ENCODE assay signal across 8 cellular contexts in the genomic region with DNA sequence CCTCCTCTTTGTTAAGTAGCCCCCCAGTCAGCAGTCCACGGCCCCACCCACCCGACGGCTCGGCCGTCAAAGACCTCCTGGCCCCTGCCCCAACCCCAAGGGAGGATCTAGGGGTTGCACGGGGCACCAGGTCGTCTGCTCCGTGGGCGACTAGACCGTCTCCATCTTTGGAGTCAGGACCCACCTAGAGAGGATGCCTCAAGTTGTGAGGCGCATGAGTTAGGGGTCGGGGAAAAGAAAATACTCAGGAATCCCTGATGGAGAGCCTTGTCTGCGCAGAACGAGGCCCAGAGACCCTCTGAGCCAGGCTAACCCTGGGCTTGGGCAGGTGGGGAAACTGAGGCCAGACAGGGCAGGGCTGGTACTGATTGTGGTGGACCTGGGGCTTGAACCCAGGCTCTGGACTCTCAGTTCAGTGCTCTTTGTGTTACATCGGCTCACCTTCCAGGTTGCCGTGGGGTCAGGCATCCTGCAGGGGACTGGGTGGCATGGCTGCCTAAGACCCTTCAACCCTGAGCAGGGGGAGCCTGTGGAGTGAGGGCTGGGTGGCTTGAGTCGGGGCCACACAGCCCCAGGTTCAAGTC. TPM values are rescaled to one million over a fixed set of nuclear protein-coding genes. Genes with fewer than 3 reads are reported as not detected.
A peak's percentile ranks its signal among the peaks of the same experiment; 100 is the strongest.
DNase-seq lines count a peak whose midpoint lies in the region; ATAC-seq and TF ChIP-seq lines count a peak whose summit lies in the region.

No MANE protein-coding gene starts in this region.

- peak overlapping the region; percentile 82 for H3K4me3 ChIP-seq in left ventricle myocardium inferior
- H3K4me3 ChIP-seq in cardiac fibroblast (replicated peaks in 1 of 2; ENCODE audit: low read depth in 2 of 2, low read length in 2 of 2), result peak overlapping the region; percentile 52 to 64
- peak overlapping the region; percentile 50 to 59 for H3K4me3 ChIP-seq in muscle layer of colon (ENCODE audit: low read depth in 1 of 2, low read length in 2 of 2)

- H3K27me3 ChIP-seq in left ventricle myocardium inferior (ENCODE audit: low read depth) (no peaks in the 10 kb centered on the region), muscle layer of colon (ENCODE audit: control insufficient read depth in 1 of 2, insufficient read depth in 2 of 2, low read length in 2 of 2) (no peaks in the 10 kb centered on the region)

- peaks cover 7% of the 10 kb centered on the region for H3K4me1 ChIP-seq in left ventricle myocardium inferior
- peaks cover 6% of the 10 kb centered on the region for H3K4me1 ChIP-seq in muscle layer of colon (ENCODE audit: insufficient read depth, low read length)

- no peaks in the 10 kb centered on the region for H3K36me3 ChIP-seq in left ventricle myocardium inferior
- no peaks in the 10 kb centered on the region for H3K36me3 ChIP-seq in muscle layer of colon (ENCODE audit: insufficient read depth, low read length)

- intact Hi-C loops in left ventricle myocardium inferior (cut with micrococcal nuclease) (no loop called here), left cardiac atrium (cut with DNase I) (no loop called here)

- no peaks in the 10 kb centered on the region for H3K9me3 ChIP-seq in left ventricle myocardium inferior (replicated peaks)
- H3K9me3 ChIP-seq in muscle layer of colon (ENCODE audit: low read length), result no peaks in the 10 kb centered on the region

- no peak overlapping the region for H3K9ac ChIP-seq in muscle layer of colon (ENCODE audit: low read length)

- TF ChIP-seq CTCF in left ventricle myocardium inferior (IDR thresholded peaks at IDR 0.05; ENCODE audit: borderline replicate concordance) (no peak), cardiac fibroblast (IDR thresholded peaks at IDR 0.05; ENCODE audit: low read depth, low read length) (no peak)

- no peak overlapping the region for H3K27ac ChIP-seq in left ventricle myocardium inferior (replicated peaks)
- no peak overlapping the region for H3K27ac ChIP-seq in muscle layer of colon (ENCODE audit: low read depth, low read length)

- no peak for ATAC-seq in left cardiac atrium
- no peak for ATAC-seq in GM21786 (IDR thresholded peaks at IDR 0.05; ENCODE audit: unreplicated experiment)
- no peak for ATAC-seq in HG03460 (IDR thresholded peaks at IDR 0.05; ENCODE audit: unreplicated experiment)

- DNase-seq in left ventricle myocardium inferior, result no peak
- DNase-seq in left cardiac atrium, result no peak
- no peak for DNase-seq in cardiac fibroblast (ENCODE audit: low read depth in 2 of 2)
- DNase-seq in NCI-H1092 treated with DMSO at 0.1 percent for 48 hours (lab: John Stamatoyannopoulos, UW), result no peak
- DNase-seq in HuH-7.5 (ENCODE audit: low spot score), result no peak

RNA-seq across cellular contexts. Expression of gene OTUB2, which starts 0.8 kb away (rescaled TPM):
- total RNA-seq in left ventricle myocardium inferior (0.27 TPM), left cardiac atrium (under 1 TPM; 0.24 to 0.56 TPM)

RNA-seq across cellular contexts. Expression of gene CCDC197, which starts 29.9 kb away (rescaled TPM):
- 1.2 TPM for total RNA-seq in left ventricle myocardium inferior
- not detected for total RNA-seq in left cardiac atrium

RNA-seq across cellular contexts. Expression of gene ASB2, which starts 50.6 kb away (rescaled TPM):
- total RNA-seq in left ventricle myocardium inferior, result 251 TPM
- total RNA-seq in left cardiac atrium, result 100 to 1,000 TPM; 102 to 105 TPM

RNA-seq across cellular contexts. Expression of gene DDX24, which starts 54.0 kb away (rescaled TPM):
- total RNA-seq in left ventricle myocardium inferior, result 208 TPM
- total RNA-seq in left cardiac atrium, result 100 to 1,000 TPM; 166 to 253 TPM

RNA-seq across cellular contexts. Expression of gene IFI27L1, which starts 54.1 kb away (rescaled TPM):
- total RNA-seq in left ventricle myocardium inferior (8.9 TPM), left cardiac atrium (10 to 100 TPM; 10.5 to 13.8 TPM)
